ENCODE assay signal across 18 cellular contexts in the genomic region with DNA sequence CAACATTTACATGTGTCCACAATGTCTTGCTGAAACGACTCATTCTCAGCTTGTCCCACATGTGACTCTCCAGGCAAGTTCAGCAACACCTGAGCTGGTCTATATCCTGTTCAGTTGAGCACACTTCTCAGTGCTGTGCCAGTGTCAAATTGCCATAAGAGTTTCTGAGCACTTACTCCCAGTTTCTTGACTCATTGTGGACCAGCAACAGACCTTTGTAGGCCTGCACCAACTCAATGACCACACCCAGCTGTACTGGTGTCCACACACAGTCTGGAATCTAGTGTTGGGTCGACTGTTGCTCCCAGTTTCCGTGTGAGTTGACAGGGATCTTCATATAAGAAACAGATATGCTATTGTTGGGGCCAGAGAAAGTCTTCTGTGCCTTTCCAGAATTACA.
"Had no signal": no experiment of that assay in that cellular context is flagged by ENCODE, and none has a peak within 500 bp of the region (broad histone marks: within the 10 kb centered on the region; RNA-seq: fewer than 3 reads in every experiment).

No MANE protein-coding gene starts in this region.

- H3K9me3 ChIP-seq: body of pancreas, Peyer's patch had no signal

- H3K4me3 ChIP-seq: body of pancreas, Peyer's patch had no signal

- H3K4me1 ChIP-seq: body of pancreas, Peyer's patch had no signal

- DNase-seq: activated CD4-positive, alpha-beta T cell treated with anti-CD3 and anti-CD28 coated beads for 4 hours; activated CD8-positive, alpha-beta memory T cell treated with anti-CD3 and anti-CD28 coated beads, Interleukin-2, amount 50 U/mL, for 4 hours; activated CD8-positive, alpha-beta T cell treated with anti-CD3 and anti-CD28 coated beads for 36 hours; activated naive CD4-positive, alpha-beta T cell; aorta; body of pancreas; KG1; NCI-H1092; NCI-H1417; NCI-H1930; NCI-H2107; NCI-H2171 treated with DMSO at 0.1 percent for 48 hours; NCI-H226; NCI-H526; NCI-H774; Peyer's patch; SHP77 treated with DMSO at 0.1 percent for 48 hours had no signal

- ATAC-seq: activated CD4-positive, CD25-positive, alpha-beta regulatory T cell treated with anti-CD3 and anti-CD28 coated beads, Interleukin-2, amount 50 U/mL, for 24 hours; activated CD8-positive, alpha-beta T cell treated with anti-CD3 and anti-CD28 coated beads for 36 hours; body of pancreas had no signal

- H3K36me3 ChIP-seq: Peyer's patch had no signal

- H3K27me3 ChIP-seq: body of pancreas, Peyer's patch had no signal

- H3K27ac ChIP-seq: body of pancreas, Peyer's patch had no signal
